1 cellular context compared by ENCODE assay signal in genomic region chr4:39637572-39638357, GRCh38.
TF ChIP-seq lines count a peak whose summit lies in the region.

No MANE protein-coding gene starts in this region.

TF ChIP-seq in HepG2, 621 proteins besides CTCF, POLR2A, EP300 and RAD21 (continued from another document and continues in another):
- TF ChIP-seq, protein P1, sequence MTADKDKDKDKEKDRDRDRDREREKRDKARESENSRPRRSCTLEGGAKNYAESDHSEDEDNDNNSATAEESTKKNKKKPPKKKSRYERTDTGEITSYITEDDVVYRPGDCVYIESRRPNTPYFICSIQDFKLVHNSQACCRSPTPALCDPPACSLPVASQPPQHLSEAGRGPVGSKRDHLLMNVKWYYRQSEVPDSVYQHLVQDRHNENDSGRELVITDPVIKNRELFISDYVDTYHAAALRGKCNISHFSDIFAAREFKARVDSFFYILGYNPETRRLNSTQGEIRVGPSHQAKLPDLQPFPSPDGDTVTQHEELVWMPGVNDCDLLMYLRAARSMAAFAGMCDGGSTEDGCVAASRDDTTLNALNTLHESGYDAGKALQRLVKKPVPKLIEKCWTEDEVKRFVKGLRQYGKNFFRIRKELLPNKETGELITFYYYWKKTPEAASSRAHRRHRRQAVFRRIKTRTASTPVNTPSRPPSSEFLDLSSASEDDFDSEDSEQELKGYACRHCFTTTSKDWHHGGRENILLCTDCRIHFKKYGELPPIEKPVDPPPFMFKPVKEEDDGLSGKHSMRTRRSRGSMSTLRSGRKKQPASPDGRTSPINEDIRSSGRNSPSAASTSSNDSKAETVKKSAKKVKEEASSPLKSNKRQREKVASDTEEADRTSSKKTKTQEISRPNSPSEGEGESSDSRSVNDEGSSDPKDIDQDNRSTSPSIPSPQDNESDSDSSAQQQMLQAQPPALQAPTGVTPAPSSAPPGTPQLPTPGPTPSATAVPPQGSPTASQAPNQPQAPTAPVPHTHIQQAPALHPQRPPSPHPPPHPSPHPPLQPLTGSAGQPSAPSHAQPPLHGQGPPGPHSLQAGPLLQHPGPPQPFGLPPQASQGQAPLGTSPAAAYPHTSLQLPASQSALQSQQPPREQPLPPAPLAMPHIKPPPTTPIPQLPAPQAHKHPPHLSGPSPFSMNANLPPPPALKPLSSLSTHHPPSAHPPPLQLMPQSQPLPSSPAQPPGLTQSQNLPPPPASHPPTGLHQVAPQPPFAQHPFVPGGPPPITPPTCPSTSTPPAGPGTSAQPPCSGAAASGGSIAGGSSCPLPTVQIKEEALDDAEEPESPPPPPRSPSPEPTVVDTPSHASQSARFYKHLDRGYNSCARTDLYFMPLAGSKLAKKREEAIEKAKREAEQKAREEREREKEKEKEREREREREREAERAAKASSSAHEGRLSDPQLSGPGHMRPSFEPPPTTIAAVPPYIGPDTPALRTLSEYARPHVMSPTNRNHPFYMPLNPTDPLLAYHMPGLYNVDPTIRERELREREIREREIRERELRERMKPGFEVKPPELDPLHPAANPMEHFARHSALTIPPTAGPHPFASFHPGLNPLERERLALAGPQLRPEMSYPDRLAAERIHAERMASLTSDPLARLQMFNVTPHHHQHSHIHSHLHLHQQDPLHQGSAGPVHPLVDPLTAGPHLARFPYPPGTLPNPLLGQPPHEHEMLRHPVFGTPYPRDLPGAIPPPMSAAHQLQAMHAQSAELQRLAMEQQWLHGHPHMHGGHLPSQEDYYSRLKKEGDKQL (CRISPR knock-in tag; IDR thresholded peaks at IDR 0.05; ENCODE audit: low read depth): no peak
- TF ChIP-seq ZNF572 (CRISPR knock-in tag; IDR thresholded peaks at IDR 0.05) (no peak), KAT7 (CRISPR knock-in tag; IDR thresholded peaks at IDR 0.05; ENCODE audit: borderline replicate concordance) (peak; percentile 70; the same call in 1 of the 2 replicates), KMT2A (CRISPR knock-in tag; IDR thresholded peaks at IDR 0.05) (peak; percentile 85; the same call in 1 of the 2 replicates), MZF1 (CRISPR knock-in tag; IDR thresholded peaks at IDR 0.05; ENCODE audit: borderline replicate concordance) (no peak), ZBTB38 (CRISPR knock-in tag; IDR thresholded peaks at IDR 0.05) (no peak), ZNF484 (CRISPR knock-in tag; IDR thresholded peaks at IDR 0.05; ENCODE audit: borderline replicate concordance, low read depth) (no peak), ZFP62 (CRISPR knock-in tag; IDR thresholded peaks at IDR 0.05) (no peak), ZNF768 (CRISPR knock-in tag; IDR thresholded peaks at IDR 0.05) (no peak), NFAT5 (CRISPR knock-in tag; IDR thresholded peaks at IDR 0.05) (no peak), ZNF891 (CRISPR knock-in tag; IDR thresholded peaks at IDR 0.05) (no peak), ZNF7 (CRISPR knock-in tag; IDR thresholded peaks at IDR 0.05) (no peak), DNMT1 (CRISPR knock-in tag; IDR thresholded peaks at IDR 0.05) (no peak), ZNF260 (CRISPR knock-in tag; IDR thresholded peaks at IDR 0.05; ENCODE audit: borderline replicate concordance, low read depth) (no peak), SOX6 (IDR thresholded peaks at IDR 0.05) (no peak), SOX6 (CRISPR knock-in tag; IDR thresholded peaks at IDR 0.05) (no peak; the same call in 1 of the 2 replicates), ISL2 (CRISPR knock-in tag; IDR thresholded peaks at IDR 0.05) (no peak), ZNF234 (CRISPR knock-in tag; conservative IDR thresholded peaks at IDR 0.05) (no peak), ZNF362 (CRISPR knock-in tag; IDR thresholded peaks at IDR 0.05; ENCODE audit: borderline replicate concordance) (peak; percentile 33; the same call in 1 of the 2 replicates), STAG1 (CRISPR knock-in tag; IDR thresholded peaks at IDR 0.05) (peak; percentile 16; the same call in 1 of the 2 replicates), SETDB1 (CRISPR knock-in tag; IDR thresholded peaks at IDR 0.05; ENCODE audit: borderline replicate concordance) (no peak), ARID3A (IDR thresholded peaks at IDR 0.05; ENCODE audit: low read depth, low read length) (no peak), DMAP1 (CRISPR knock-in tag; IDR thresholded peaks at IDR 0.05) (no peak), ZNF24 (IDR thresholded peaks at IDR 0.05) (no peak), TCF7 (IDR thresholded peaks at IDR 0.05; ENCODE audit: low read depth) (no peak), ZNF777 (CRISPR knock-in tag; IDR thresholded peaks at IDR 0.05) (no peak), NFIC (IDR thresholded peaks at IDR 0.05; ENCODE audit: low read length) (0 out of 2 replicates have a peak, but pooled peaks have one; percentile 20), ZBTB7B (CRISPR knock-in tag; IDR thresholded peaks at IDR 0.05) (no peak), NKX3-1 (CRISPR knock-in tag; IDR thresholded peaks at IDR 0.05) (no peak), ZNF17 (CRISPR knock-in tag; IDR thresholded peaks at IDR 0.05) (no peak), ZNF224 (CRISPR knock-in tag; IDR thresholded peaks at IDR 0.05) (no peak), ZNF317 (CRISPR knock-in tag; IDR thresholded peaks at IDR 0.05) (0 out of 2 replicates have a peak, but pooled peaks have one; percentile 20), CBX5 (CRISPR knock-in tag; IDR thresholded peaks at IDR 0.05; ENCODE audit: borderline replicate concordance) (no peak), MIER3 (CRISPR knock-in tag; IDR thresholded peaks at IDR 0.05; ENCODE audit: borderline replicate concordance) (no peak), ZFP90 (CRISPR knock-in tag; IDR thresholded peaks at IDR 0.05; ENCODE audit: borderline replicate concordance) (no peak), ATF5 (CRISPR knock-in tag; IDR thresholded peaks at IDR 0.05; ENCODE audit: low read depth) (no peak), ATRX (CRISPR knock-in tag; IDR thresholded peaks at IDR 0.05; ENCODE audit: borderline replicate concordance) (no peak), RFXAP (CRISPR knock-in tag; IDR thresholded peaks at IDR 0.05; ENCODE audit: borderline replicate concordance) (no peak), ZNF564 (CRISPR knock-in tag; IDR thresholded peaks at IDR 0.05) (no peak)
- TF ChIP-seq, protein P2, sequence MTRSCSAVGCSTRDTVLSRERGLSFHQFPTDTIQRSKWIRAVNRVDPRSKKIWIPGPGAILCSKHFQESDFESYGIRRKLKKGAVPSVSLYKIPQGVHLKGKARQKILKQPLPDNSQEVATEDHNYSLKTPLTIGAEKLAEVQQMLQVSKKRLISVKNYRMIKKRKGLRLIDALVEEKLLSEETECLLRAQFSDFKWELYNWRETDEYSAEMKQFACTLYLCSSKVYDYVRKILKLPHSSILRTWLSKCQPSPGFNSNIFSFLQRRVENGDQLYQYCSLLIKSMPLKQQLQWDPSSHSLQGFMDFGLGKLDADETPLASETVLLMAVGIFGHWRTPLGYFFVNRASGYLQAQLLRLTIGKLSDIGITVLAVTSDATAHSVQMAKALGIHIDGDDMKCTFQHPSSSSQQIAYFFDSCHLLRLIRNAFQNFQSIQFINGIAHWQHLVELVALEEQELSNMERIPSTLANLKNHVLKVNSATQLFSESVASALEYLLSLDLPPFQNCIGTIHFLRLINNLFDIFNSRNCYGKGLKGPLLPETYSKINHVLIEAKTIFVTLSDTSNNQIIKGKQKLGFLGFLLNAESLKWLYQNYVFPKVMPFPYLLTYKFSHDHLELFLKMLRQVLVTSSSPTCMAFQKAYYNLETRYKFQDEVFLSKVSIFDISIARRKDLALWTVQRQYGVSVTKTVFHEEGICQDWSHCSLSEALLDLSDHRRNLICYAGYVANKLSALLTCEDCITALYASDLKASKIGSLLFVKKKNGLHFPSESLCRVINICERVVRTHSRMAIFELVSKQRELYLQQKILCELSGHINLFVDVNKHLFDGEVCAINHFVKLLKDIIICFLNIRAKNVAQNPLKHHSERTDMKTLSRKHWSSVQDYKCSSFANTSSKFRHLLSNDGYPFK (CRISPR knock-in tag; IDR thresholded peaks at IDR 0.05; ENCODE audit: borderline replicate concordance): no peak
- TF ChIP-seq, protein P3, sequence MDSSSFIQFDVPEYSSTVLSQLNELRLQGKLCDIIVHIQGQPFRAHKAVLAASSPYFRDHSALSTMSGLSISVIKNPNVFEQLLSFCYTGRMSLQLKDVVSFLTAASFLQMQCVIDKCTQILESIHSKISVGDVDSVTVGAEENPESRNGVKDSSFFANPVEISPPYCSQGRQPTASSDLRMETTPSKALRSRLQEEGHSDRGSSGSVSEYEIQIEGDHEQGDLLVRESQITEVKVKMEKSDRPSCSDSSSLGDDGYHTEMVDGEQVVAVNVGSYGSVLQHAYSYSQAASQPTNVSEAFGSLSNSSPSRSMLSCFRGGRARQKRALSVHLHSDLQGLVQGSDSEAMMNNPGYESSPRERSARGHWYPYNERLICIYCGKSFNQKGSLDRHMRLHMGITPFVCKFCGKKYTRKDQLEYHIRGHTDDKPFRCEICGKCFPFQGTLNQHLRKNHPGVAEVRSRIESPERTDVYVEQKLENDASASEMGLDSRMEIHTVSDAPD (CRISPR knock-in tag; IDR thresholded peaks at IDR 0.05): no peak
- TF ChIP-seq, protein P4, sequence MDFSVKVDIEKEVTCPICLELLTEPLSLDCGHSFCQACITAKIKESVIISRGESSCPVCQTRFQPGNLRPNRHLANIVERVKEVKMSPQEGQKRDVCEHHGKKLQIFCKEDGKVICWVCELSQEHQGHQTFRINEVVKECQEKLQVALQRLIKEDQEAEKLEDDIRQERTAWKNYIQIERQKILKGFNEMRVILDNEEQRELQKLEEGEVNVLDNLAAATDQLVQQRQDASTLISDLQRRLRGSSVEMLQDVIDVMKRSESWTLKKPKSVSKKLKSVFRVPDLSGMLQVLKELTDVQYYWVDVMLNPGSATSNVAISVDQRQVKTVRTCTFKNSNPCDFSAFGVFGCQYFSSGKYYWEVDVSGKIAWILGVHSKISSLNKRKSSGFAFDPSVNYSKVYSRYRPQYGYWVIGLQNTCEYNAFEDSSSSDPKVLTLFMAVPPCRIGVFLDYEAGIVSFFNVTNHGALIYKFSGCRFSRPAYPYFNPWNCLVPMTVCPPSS (IDR thresholded peaks at IDR 0.05): no peak
- TF ChIP-seq, protein P5, sequence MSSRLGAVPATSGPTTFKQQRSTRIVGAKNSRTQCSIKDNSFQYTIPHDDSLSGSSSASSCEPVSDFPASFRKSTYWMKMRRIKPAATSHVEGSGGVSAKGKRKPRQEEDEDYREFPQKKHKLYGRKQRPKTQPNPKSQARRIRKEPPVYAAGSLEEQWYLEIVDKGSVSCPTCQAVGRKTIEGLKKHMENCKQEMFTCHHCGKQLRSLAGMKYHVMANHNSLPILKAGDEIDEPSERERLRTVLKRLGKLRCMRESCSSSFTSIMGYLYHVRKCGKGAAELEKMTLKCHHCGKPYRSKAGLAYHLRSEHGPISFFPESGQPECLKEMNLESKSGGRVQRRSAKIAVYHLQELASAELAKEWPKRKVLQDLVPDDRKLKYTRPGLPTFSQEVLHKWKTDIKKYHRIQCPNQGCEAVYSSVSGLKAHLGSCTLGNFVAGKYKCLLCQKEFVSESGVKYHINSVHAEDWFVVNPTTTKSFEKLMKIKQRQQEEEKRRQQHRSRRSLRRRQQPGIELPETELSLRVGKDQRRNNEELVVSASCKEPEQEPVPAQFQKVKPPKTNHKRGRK (CRISPR knock-in tag; IDR thresholded peaks at IDR 0.05): no peak
